ENCODE assay signal across 15 cellular contexts in genomic region chr10:101834341-101834740, GRCh38. TPM values are rescaled to one million over a fixed set of nuclear protein-coding genes. Genes with fewer than 3 reads are reported as not detected.
A peak's percentile ranks its signal among the peaks of the same experiment; 100 is the strongest.
DNase-seq lines count a peak whose midpoint lies in the region; ATAC-seq and TF ChIP-seq lines count a peak whose summit lies in the region.
"Had no signal": no experiment of that assay in that cellular context is flagged by ENCODE, and none has a peak within 500 bp of the region (broad histone marks: within the 10 kb centered on the region; RNA-seq: fewer than 3 reads in every experiment).

No MANE protein-coding gene starts in this region.

- CTCF ChIA-PET in CD4-positive, alpha-beta T cell (lab: Charles Lee), result no interaction called here
- CTCF ChIA-PET in SK-N-SH (lab: Yijun Ruan, JAX), result interaction anchor here (1.9 to 13.4 kb wide), 3 partner anchors 8 to 179 kb away, joined by 7 to 301 read pairs (median 73); partner anchors contain the start of genes KCNIP2 and OGA

- H2AFZ ChIP-seq in SK-N-SH (ENCODE audit: low read depth), result no peak overlapping the region
- H2AFZ ChIP-seq: GM23248 had no signal

- no peak for TF ChIP-seq RAD21 in SK-N-SH (IDR thresholded peaks at IDR 0.05; ENCODE audit: low read length)

- TF ChIP-seq EP300 in SK-N-SH (IDR thresholded peaks at IDR 0.05; ENCODE audit: borderline replicate concordance in 1 of 2, low read depth in 1 of 2, low read length in 1 of 2), result no peak

- H3K79me2 ChIP-seq in SK-N-SH (ENCODE audit: insufficient read depth), result no peaks in the 10 kb centered on the region

- H3K27me3 ChIP-seq in CD4-positive, alpha-beta T cell (ENCODE audit: control insufficient read depth, insufficient read depth, low read length), result no peaks in the 10 kb centered on the region
- H3K27me3 ChIP-seq in H7 (ENCODE audit: control insufficient read depth, insufficient read depth, low read length) (no peaks in the 10 kb centered on the region), right cardiac atrium (ENCODE audit: control insufficient read depth, insufficient read depth) (no peaks in the 10 kb centered on the region), SK-N-SH (ENCODE audit: insufficient read depth) (no peaks in the 10 kb centered on the region)
- H3K27me3 ChIP-seq: Peyer's patch had no signal

- H3K36me3 Mint-ChIP-seq in CD4-positive, alpha-beta T cell (ENCODE audit: low read depth), result peaks cover 9% of the 10 kb centered on the region

- POLR2A ChIA-PET in CD4-positive, alpha-beta T cell (lab: Charles Lee), result interaction anchor here (16.7 kb wide), 1 partner anchor 17 kb away, joined by 223 read pairs; the partner anchor contains the start of gene OGA
- POLR2A ChIA-PET in SK-N-SH (lab: Yijun Ruan, JAX), result interaction anchor here (2.8 kb wide), 1 partner anchor 16 kb away, joined by 10 read pairs; the partner anchor contains the start of gene OGA

- H3K4me3 ChIP-seq in H7 (ENCODE audit: insufficient read depth, low read depth, low read length), result no peak overlapping the region
- no peak overlapping the region for H3K4me3 ChIP-seq in right cardiac atrium (ENCODE audit: low read length)
- no peak overlapping the region for H3K4me3 ChIP-seq in SK-N-SH (ENCODE audit: low read depth in 2 of 2, low read length in 1 of 2)
- H3K4me3 ChIP-seq: GM23248, Peyer's patch had no signal

- H3K9me3 ChIP-seq in CD4-positive, alpha-beta T cell (ENCODE audit: control insufficient read depth, low read length), result no peaks in the 10 kb centered on the region
- H3K9me3 ChIP-seq in right cardiac atrium (ENCODE audit: control insufficient read depth, low read length), result no peaks in the 10 kb centered on the region
- no peaks in the 10 kb centered on the region for H3K9me3 ChIP-seq in SK-N-SH
- H3K9me3 ChIP-seq: Peyer's patch had no signal

- no peak for DNase-seq in CD4-positive, alpha-beta T cell
- DNase-seq in H7 (peak; percentile 25), SKM-1 treated with dmso at 0.1 percent for 144 hours (lab: John Stamatoyannopoulos, UW; ENCODE audit: unreplicated experiment) (peak; percentile 62), right cardiac atrium (peak in 2 of 3 donors; percentile 70 to 72), SK-N-SH (no peak), nucleus accumbens (lab: John Stamatoyannopoulos, UW) (no peak), GM03348 (ENCODE audit: low spot score) (no peak)
- DNase-seq: cerebellar nuclear complex, GM23248, NCI-H2171 had no signal

- H3K9me3 Mint-ChIP-seq in CD4-positive, alpha-beta T cell, result no peaks in the 10 kb centered on the region

- H3K36me3 ChIP-seq in H7 (replicated peaks; ENCODE audit: control insufficient read depth, insufficient read depth, low read length), result no peaks in the 10 kb centered on the region
- no peaks in the 10 kb centered on the region for H3K36me3 ChIP-seq in SK-N-SH (replicated peaks in 1 of 2; ENCODE audit: control insufficient read depth in 1 of 2, insufficient read depth in 2 of 2, low read length in 1 of 2)
- H3K36me3 ChIP-seq: Peyer's patch had no signal

- WGBS in right cardiac atrium, result 68% methylated on average over 8 of the region's 8 CpGs
- whole genome bisulfite sequencing in SK-N-SH (ENCODE audit: low lambda C conversion rate), result 95% methylated on average over 6 of the region's 8 CpGs

- H3K4me1 Mint-ChIP-seq in CD4-positive, alpha-beta T cell (ENCODE audit: low read depth), result peaks cover 69% of the 10 kb centered on the region

- intact Hi-C loops in CD4-positive, alpha-beta T cell (cut with DNase I, micrococcal nuclease), result loop anchor here (5.0 kb wide), 3 partner anchors 52 to 283 kb away; partner anchors contain the start of genes NPM3 (in 2 of the 2) and ARMH3 (in 1 of the 2)
- intact Hi-C loops in right cardiac atrium (cut with DNase I), result no loop called here

- 0 out of 2 replicates have a peak, but pooled peaks cover 4% of the 10 kb centered on the region for H4K20me1 ChIP-seq in SK-N-SH (ENCODE audit: insufficient read depth)

- no peak for ATAC-seq in CD4-positive, alpha-beta T cell (ENCODE audit: poor library complexity)
- no peak for ATAC-seq in right cardiac atrium
- ATAC-seq in HG02840 (IDR thresholded peaks at IDR 0.05; ENCODE audit: low FRiP score, unreplicated experiment), result no peak
- ATAC-seq: esophagus mucosa had no signal

- H3K9me2 ChIP-seq in SK-N-SH, result no peaks in the 10 kb centered on the region

- peaks cover 4% of the 10 kb centered on the region for H3F3A ChIP-seq in SK-N-SH (replicated peaks; ENCODE audit: insufficient read depth)

- peaks cover 5% of the 10 kb centered on the region for H3K27me3 Mint-ChIP-seq in CD4-positive, alpha-beta T cell

- no peak overlapping the region for H3K4me2 ChIP-seq in SK-N-SH
- H3K4me2 ChIP-seq: KMS-11 had no signal

- peak overlapping the region; percentile 65 for H3K4me3 Mint-ChIP-seq in CD4-positive, alpha-beta T cell

- H3K27ac ChIP-seq in CD4-positive, alpha-beta T cell (ENCODE audit: low read depth, low read length), result no peak overlapping the region
- H3K27ac ChIP-seq in right cardiac atrium (ENCODE audit: low read length), result no peak overlapping the region
- no peak overlapping the region for H3K27ac ChIP-seq in SK-N-SH (ENCODE audit: low read depth in 2 of 2, low read length in 1 of 2)
- H3K27ac ChIP-seq: GM23248, KMS-11, Peyer's patch had no signal

- H3K27ac Mint-ChIP-seq in CD4-positive, alpha-beta T cell, result peak overlapping the region; percentile 4

- H3K9ac ChIP-seq in SK-N-SH, result no peak overlapping the region
- H3K9ac ChIP-seq: GM23248, KMS-11 had no signal

- H3K4me1 ChIP-seq in right cardiac atrium (ENCODE audit: control insufficient read depth, insufficient read depth, low read length) (peaks cover 9% of the 10 kb centered on the region), SK-N-SH (ENCODE audit: control insufficient read depth in 1 of 2, insufficient read depth in 2 of 2, low read depth in 1 of 2, low read length in 1 of 2) (peaks cover 14 to 30% of the 10 kb centered on the region in 2 experiments; a peak in 3 of 4 replicates)

- no peak for TF ChIP-seq CTCF in CD4-positive, alpha-beta T cell (IDR thresholded peaks at IDR 0.05)
- TF ChIP-seq CTCF in SK-N-SH (IDR thresholded peaks at IDR 0.05), result no peak

TF ChIP-seq in SK-N-SH, 30 proteins besides CTCF, POLR2A, EP300 and RAD21 (continues in another document):
- TF ChIP-seq FOSL2 (IDR thresholded peaks at IDR 0.05; ENCODE audit: borderline replicate concordance, low read depth), result no peak
- TF ChIP-seq PBX3 (IDR thresholded peaks at IDR 0.05), result no peak
- TF ChIP-seq SMC3 (IDR thresholded peaks at IDR 0.05; ENCODE audit: low read depth, low read length), result no peak
- TF ChIP-seq MEF2A (IDR thresholded peaks at IDR 0.05; ENCODE audit: borderline replicate concordance, low read depth), result no peak
- TF ChIP-seq JUND (IDR thresholded peaks at IDR 0.05), result no peak
- no peak for TF ChIP-seq GATA2 (CRISPR knock-in tag; IDR thresholded peaks at IDR 0.05)
- no peak for TF ChIP-seq CHD2 (IDR thresholded peaks at IDR 0.05; ENCODE audit: low read length, partially characterized antibody)
- no peak for TF ChIP-seq TAF1 (IDR thresholded peaks at IDR 0.05; ENCODE audit: borderline replicate concordance, low read depth, low read length)
- TF ChIP-seq, protein P1, sequence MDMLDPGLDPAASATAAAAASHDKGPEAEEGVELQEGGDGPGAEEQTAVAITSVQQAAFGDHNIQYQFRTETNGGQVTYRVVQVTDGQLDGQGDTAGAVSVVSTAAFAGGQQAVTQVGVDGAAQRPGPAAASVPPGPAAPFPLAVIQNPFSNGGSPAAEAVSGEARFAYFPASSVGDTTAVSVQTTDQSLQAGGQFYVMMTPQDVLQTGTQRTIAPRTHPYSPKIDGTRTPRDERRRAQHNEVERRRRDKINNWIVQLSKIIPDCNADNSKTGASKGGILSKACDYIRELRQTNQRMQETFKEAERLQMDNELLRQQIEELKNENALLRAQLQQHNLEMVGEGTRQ (IDR thresholded peaks at IDR 0.05; ENCODE audit: borderline replicate concordance, low read depth, low read length), result no peak

RNA-seq across cellular contexts. Expression of gene KCNIP2, which starts 9.3 kb away (rescaled TPM):
- 1 to 10 TPM in 1 of 2 experiments, under 1 TPM in 1; 0.77 to 1.6 TPM for total RNA-seq in CD4-positive, alpha-beta T cell
- 2.3 and 5.9 TPM in 2 replicates for total RNA-seq in H7 (2014; rRNA removed; shearing (Covaris generic))
- total RNA-seq in right cardiac atrium, result 100 to 1,000 TPM; 368 to 977 (median 629) TPM
- 729 TPM for polyA plus RNA-seq in right cardiac atrium
- 1.0 and 1.8 TPM in 2 replicates for polyA plus RNA-seq in SK-N-SH (2012; rRNA removed)
- 0.12 and 0.38 TPM in 2 replicates for polyA plus RNA-seq in SK-N-SH (2012; cell fraction: cytosol; rRNA removed)
- polyA plus RNA-seq in SK-N-SH (2012; cell fraction: nucleus; rRNA removed), result 12.0 and 12.4 TPM in 2 replicates

RNA-seq across cellular contexts. Expression of gene OGA, which starts 16.1 kb away (rescaled TPM):
- total RNA-seq in CD4-positive, alpha-beta T cell, result 100 to 1,000 TPM; 395 to 416 TPM
- 56.3 and 96.7 TPM in 2 replicates for total RNA-seq in H7 (2014; rRNA removed; shearing (Covaris generic))
- 10 to 100 TPM; 67.8 to 96.4 (median 85.4) TPM for total RNA-seq in right cardiac atrium
- polyA plus RNA-seq in right cardiac atrium (41.1 TPM), SK-N-SH (2012; rRNA removed) (24.8 and 36.6 TPM in 2 replicates)
- 23.2 and 28.1 TPM in 2 replicates for polyA plus RNA-seq in SK-N-SH (2012; cell fraction: cytosol; rRNA removed)
- polyA plus RNA-seq in SK-N-SH (2012; cell fraction: nucleus; rRNA removed), result 70.8 and 133 TPM in 2 replicates

RNA-seq across cellular contexts. Expression of gene NPM3, which starts 51.1 kb away (rescaled TPM):
- total RNA-seq in CD4-positive, alpha-beta T cell, result 10 to 100 TPM; 15.5 to 15.8 TPM
- 332 and 360 TPM in 2 replicates for total RNA-seq in H7 (2014; rRNA removed; shearing (Covaris generic))
- 10 to 100 TPM in 1 of 4 donors, 1 to 10 TPM in 3; 5.0 to 10.7 (median 7.4) TPM for total RNA-seq in right cardiac atrium
- polyA plus RNA-seq in right cardiac atrium (5.8 TPM), SK-N-SH (2012; rRNA removed) (89.3 and 105 TPM in 2 replicates)
- 71.2 and 96.6 TPM in 2 replicates for polyA plus RNA-seq in SK-N-SH (2012; cell fraction: cytosol; rRNA removed)
- 43.9 and 55.4 TPM in 2 replicates for polyA plus RNA-seq in SK-N-SH (2012; cell fraction: nucleus; rRNA removed)

RNA-seq across cellular contexts. Expression of gene FGF8, which starts 58.4 kb away (rescaled TPM):
- total RNA-seq in CD4-positive, alpha-beta T cell, result not detected
- total RNA-seq in H7 (2014; rRNA removed; shearing (Covaris generic)), result 43.0 and 59.8 TPM in 2 replicates
- not detected for total RNA-seq in right cardiac atrium
- not detected for polyA plus RNA-seq in right cardiac atrium
- 0.34 TPM in 1 of 2 replicates, not detected in the other for polyA plus RNA-seq in SK-N-SH (2012; rRNA removed)
- polyA plus RNA-seq in SK-N-SH (2012; cell fraction: cytosol; rRNA removed), result 0.06 TPM in 1 of 2 replicates, not detected in the other
- polyA plus RNA-seq in SK-N-SH (2012; cell fraction: nucleus; rRNA removed), result 1.1 and 1.8 TPM in 2 replicates
- total RNA-seq: esophagus mucosa, GM23248, Peyer's patch, subcutaneous adipose tissue had no signal
- polyA plus RNA-seq: GM23248 had no signal

Comparison
In these comparisons a context has a peak if more than half of its experiments do, and no peak if none do; other contexts are left out.
1. DNase-seq: peak in H7 (single experiment), SKM-1 treated with dmso at 0.1 percent for 144 hours (single experiment) and right cardiac atrium (2 of 3); none in CD4-positive, alpha-beta T cell (0 of 10), SK-N-SH (single experiment), nucleus accumbens (0 of 56) and GM03348 (single experiment).
2. RNA of gene KCNIP2, which starts 9.3 kb away (total RNA-seq): 368 to 977 TPM in right cardiac atrium; 2.3 to 5.9 TPM in H7 and 0.77 to 1.6 TPM in CD4-positive, alpha-beta T cell; every median in the first group is over 10 times any median in the second.
3. RNA of gene NPM3, which starts 51.1 kb away (total RNA-seq): 332 to 360 TPM in H7; 15.5 to 15.8 TPM in CD4-positive, alpha-beta T cell and 5.0 to 10.7 TPM in right cardiac atrium; every median in the first group is over 10 times any median in the second.
4. intact Hi-C loops: an anchor here in CD4-positive, alpha-beta T cell (5.0 kb wide); none called in right cardiac atrium.